ENCODE assay signal across 9 cellular contexts in the genomic region with DNA sequence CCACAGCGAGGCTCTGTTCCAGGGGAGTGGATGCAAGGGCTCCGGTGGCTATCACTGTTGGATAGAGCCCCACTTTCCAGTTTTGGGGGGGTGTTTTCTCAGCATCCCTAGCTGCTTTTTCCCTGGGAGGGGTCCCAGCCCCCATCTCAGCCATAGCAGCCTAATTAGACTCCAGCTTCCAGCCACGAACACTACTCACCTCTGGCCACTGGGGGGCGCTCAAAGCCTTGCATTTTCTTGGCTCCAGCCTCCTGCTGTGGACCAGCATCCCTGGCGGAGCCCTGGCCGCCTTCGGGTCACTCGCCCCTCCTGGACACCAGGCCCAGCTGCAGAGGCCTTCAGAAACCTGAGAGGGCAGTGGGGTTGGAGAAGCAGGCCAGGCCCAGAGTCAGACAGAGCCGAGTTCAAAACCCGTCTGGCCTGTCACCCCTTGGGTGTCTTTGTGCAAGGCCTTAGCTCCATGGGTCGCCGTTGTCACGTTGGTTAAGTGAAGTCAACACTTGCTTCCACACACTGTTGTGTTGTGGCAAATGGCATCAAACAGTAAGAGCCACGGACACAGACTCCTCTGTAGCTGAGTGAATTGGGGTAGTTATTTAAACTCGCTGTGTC.
DNase-seq lines count a peak whose midpoint lies in the region; ATAC-seq and TF ChIP-seq lines count a peak whose summit lies in the region.
"Had no signal": no experiment of that assay in that cellular context is flagged by ENCODE, and none has a peak within 500 bp of the region (broad histone marks: within the 10 kb centered on the region; RNA-seq: fewer than 3 reads in every experiment).

No MANE protein-coding gene starts in this region.

- H3K36me3 ChIP-seq in adipocyte (ENCODE audit: control insufficient read depth, insufficient read depth, low read length, severe bottlenecking) = peaks cover 62% of the 10 kb centered on the region
- H3K36me3 ChIP-seq in left ventricle myocardium inferior = peaks cover 72% of the 10 kb centered on the region

- H3K4me3 ChIP-seq in adipocyte (ENCODE audit: low read length) (no peak overlapping the region), left ventricle myocardium inferior (no peak overlapping the region)

- in situ Hi-C loops in SK-MEL-5 (cut with HindIII; ENCODE audit: low pct_unique_long_range_greater_than_20kb, low sequenced_read_pairs) = no loop called here

- ATAC-seq in sciatic nerve (peak; percentile 60), GM21367 (IDR thresholded peaks at IDR 0.05; ENCODE audit: unreplicated experiment) (no peak), GM19395 (IDR thresholded peaks at IDR 0.05; ENCODE audit: unreplicated experiment) (no peak)
- ATAC-seq: T-helper 17 cell had no signal

- H3K9ac ChIP-seq in adipocyte (ENCODE audit: low read length) = no peak overlapping the region

- H3K4me1 ChIP-seq in adipocyte (ENCODE audit: control insufficient read depth, insufficient read depth, low read length) = no peaks in the 10 kb centered on the region
- H3K4me1 ChIP-seq in left ventricle myocardium inferior = peaks cover 4% of the 10 kb centered on the region

- H3K27me3 ChIP-seq in adipocyte (replicated peaks; ENCODE audit: control insufficient read depth, insufficient read depth, low read length) = no peaks in the 10 kb centered on the region
- H3K27me3 ChIP-seq in left ventricle myocardium inferior (ENCODE audit: low read depth) = no peaks in the 10 kb centered on the region

- intact Hi-C loops in left ventricle myocardium inferior (cut with micrococcal nuclease) = no loop called here
- intact Hi-C loops in sciatic nerve (cut with DNase I) = no loop called here

- no peak overlapping the region for H3K27ac ChIP-seq in left ventricle myocardium inferior (replicated peaks)

- TF ChIP-seq CTCF in left ventricle myocardium inferior (IDR thresholded peaks at IDR 0.05; ENCODE audit: borderline replicate concordance) = peak; percentile 83

- DNase-seq in COLO668 (lab: John Stamatoyannopoulos, UW; ENCODE audit: unreplicated experiment) (peak; percentile 67), HCEC 1CT (peak; percentile 18), SK-MEL-5 (ENCODE audit: low read depth, low spot score) (peak; percentile 70), adipocyte (ENCODE audit: low read depth) (peak; percentile 76), left ventricle myocardium inferior (peak; percentile 52), sciatic nerve (ENCODE audit: low spot score) (peak; percentile 81)

- H3K9me3 ChIP-seq in adipocyte (ENCODE audit: control insufficient read depth, low read length) (no peaks in the 10 kb centered on the region), left ventricle myocardium inferior (replicated peaks) (no peaks in the 10 kb centered on the region)

Comparison
In these comparisons a context has a peak if more than half of its experiments do, and no peak if none do; other contexts are left out.
1. DNase-seq: peak in every context shown above with its lines; median percentile 81 in sciatic nerve; 76 in adipocyte; 70 in SK-MEL-5; 67 in COLO668; 52 in left ventricle myocardium inferior; 18 in HCEC 1CT.